15 cellular contexts compared by ENCODE assay signal in genomic region chr3:134602440-134602814, GRCh38. TPM values are rescaled to one million over a fixed set of nuclear protein-coding genes. Genes with fewer than 3 reads are reported as not detected.
"Had no signal": no experiment of that assay in that cellular context is flagged by ENCODE, and none has a peak within 500 bp of the region (broad histone marks: within the 10 kb centered on the region; RNA-seq: fewer than 3 reads in every experiment).

No MANE protein-coding gene starts in this region.

- H3K27ac Mint-ChIP-seq: activated naive CD8-positive, alpha-beta T cell treated with anti-CD3 and anti-CD28 coated beads, Interleukin-2, amount 50 U/mL, for 24 hours; naive thymus-derived CD4-positive, alpha-beta T cell; T-helper 17 cell had no signal

- H3K4me3 ChIP-seq: ascending aorta, left lung, mucosa of descending colon, testis, upper lobe of right lung had no signal

- H3K4me1 Mint-ChIP-seq: activated naive CD8-positive, alpha-beta T cell treated with anti-CD3 and anti-CD28 coated beads, Interleukin-2, amount 50 U/mL, for 24 hours had no signal

- H3K4me1 ChIP-seq: ascending aorta had no signal

- ATAC-seq: activated naive CD8-positive, alpha-beta T cell treated with anti-CD3 and anti-CD28 coated beads, Interleukin-2, amount 50 U/mL, for 24 hours; naive thymus-derived CD4-positive, alpha-beta T cell; stimulated activated naive CD8-positive, alpha-beta T cell treated with anti-CD3 and anti-CD28 coated beads, Interleukin-15, Interleukin-2, amounts not matched to agents 100 U/mL and 50 U/mL, for 24 hours; T-helper 17 cell; upper lobe of right lung had no signal

- H3K9me3 Mint-ChIP-seq: activated naive CD8-positive, alpha-beta T cell treated with anti-CD3 and anti-CD28 coated beads, Interleukin-2, amount 50 U/mL, for 24 hours; naive thymus-derived CD4-positive, alpha-beta T cell had no signal

- H3K9me3 ChIP-seq: ascending aorta, left lung, mucosa of descending colon, testis, upper lobe of right lung had no signal

- H3K27me3 ChIP-seq: ascending aorta, left lung, testis, upper lobe of right lung had no signal

- DNase-seq: activated CD4-positive, alpha-beta T cell treated with anti-CD3 and anti-CD28 coated beads for 48 hours; activated naive CD4-positive, alpha-beta T cell treated with Interleukin-2 at 50 U/mL for 16 hours; activated naive CD8-positive, alpha-beta T cell treated with anti-CD3 and anti-CD28 coated beads, Interleukin-2, amount 50 U/mL, for 24 hours; left lung; mucosa of descending colon; naive thymus-derived CD4-positive, alpha-beta T cell; stimulated activated naive CD8-positive, alpha-beta T cell treated with anti-CD3 and anti-CD28 coated beads, Interleukin-15, Interleukin-2, amounts not matched to agents 100 U/mL and 50 U/mL, for 24 hours; T-helper 17 cell; upper lobe of right lung had no signal

- H3K4me3 Mint-ChIP-seq: activated naive CD8-positive, alpha-beta T cell treated with anti-CD3 and anti-CD28 coated beads, Interleukin-2, amount 50 U/mL, for 24 hours; naive thymus-derived CD4-positive, alpha-beta T cell; T-helper 17 cell had no signal

- H3K36me3 ChIP-seq: ascending aorta, left lung, upper lobe of right lung had no signal

- H3K36me3 Mint-ChIP-seq: naive thymus-derived CD4-positive, alpha-beta T cell had no signal

- H3K27ac ChIP-seq: ascending aorta, left lung, testis, upper lobe of right lung had no signal

RNA-seq across cellular contexts. Expression of gene KY, which starts 48.4 kb away (rescaled TPM):
- total RNA-seq: bronchial epithelial cell; dermis blood vessel endothelial cell; naive thymus-derived CD4-positive, alpha-beta T cell; pulmonary artery endothelial cell; T-helper 17 cell had no signal
- polyA plus RNA-seq: keratinocyte; naive thymus-derived CD4-positive, alpha-beta T cell had no signal
